ENCODE assay signal across 18 cellular contexts in genomic region chr1:201608635-201609395, GRCh38.
DNase-seq lines count a peak whose midpoint lies in the region; ATAC-seq, FAIRE-seq and TF ChIP-seq lines count a peak whose summit lies in the region.
"Had no signal": no experiment of that assay in that cellular context is flagged by ENCODE, and none has a peak within 500 bp of the region (broad histone marks: within the 10 kb centered on the region; RNA-seq: fewer than 3 reads in every experiment).

No MANE protein-coding gene starts in this region.

- intact Hi-C loops in K562 (cut with micrococcal nuclease), result no loop called here
- intact Hi-C loops in right cardiac atrium (cut with DNase I), result no loop called here
- intact Hi-C loops in sciatic nerve (cut with DNase I), result no loop called here

- peaks cover 3% of the 10 kb centered on the region for H3K9me1 ChIP-seq in K562 (ENCODE audit: control insufficient read depth, insufficient read depth, low read length)

- H3K4me3 ChIP-seq in K562 (no peak overlapping the region), right cardiac atrium (ENCODE audit: low read length) (no peak overlapping the region)
- H3K4me3 ChIP-seq: body of pancreas, dorsolateral prefrontal cortex had no signal

- H3K27ac Mint-ChIP-seq in stimulated activated effector memory CD8-positive, alpha-beta T cell treated with anti-CD3 and anti-CD28 coated beads, Interleukin-12 subunit alpha, Interleukin-12 subunit beta, amount 100 ng/mL, for 72 hours, result no peak overlapping the region
- H3K27ac Mint-ChIP-seq: activated B cell treated with CpG ODN at 0.5 μM for 24 hours, CD14-positive monocyte had no signal

- no TSS peak for BruUV-seq in K562 (replicated peaks; lab: Mats Ljungman, UMichigan)

- POLR2A ChIA-PET in K562 (lab: Yijun Ruan, JAX), result interaction anchor here (0.6 to 3.6 kb wide), 11 partner anchors 10 to 871 kb away, joined by 3 to 18 read pairs (median 4); no protein-coding TSS in a partner anchor

- CTCF ChIA-PET in K562 (lab: Yijun Ruan, JAX; ENCODE audit: low intra/inter-chr PET ratio), result no interaction called here

- ATAC-seq in K562 (peak; percentile 11; the same call in 2 of the 3 replicates), right cardiac atrium (peak; percentile 74 to 76), sciatic nerve (no peak), HG03159 (IDR thresholded peaks at IDR 0.05; ENCODE audit: unreplicated experiment) (no peak)
- peak; percentile 14 for ATAC-seq in stimulated activated effector memory CD8-positive, alpha-beta T cell treated with anti-CD3 and anti-CD28 coated beads, Interleukin-12 subunit alpha, Interleukin-12 subunit beta, amount 100 ng/mL, for 72 hours
- ATAC-seq: body of pancreas; HCT116; stimulated activated naive CD8-positive, alpha-beta T cell treated with anti-CD3 and anti-CD28 coated beads, Interleukin-15, Interleukin-2, amounts not matched to agents 100 U/mL and 50 U/mL, for 24 hours had no signal

- no peaks in the 10 kb centered on the region for H3K79me2 ChIP-seq in K562 (ENCODE audit: control insufficient read depth, insufficient read depth, low read length)

- H3K9me3 Mint-ChIP-seq in stimulated activated effector memory CD8-positive, alpha-beta T cell treated with anti-CD3 and anti-CD28 coated beads, Interleukin-12 subunit alpha, Interleukin-12 subunit beta, amount 100 ng/mL, for 72 hours, result no peaks in the 10 kb centered on the region
- H3K9me3 Mint-ChIP-seq: activated B cell treated with CpG ODN at 0.5 μM for 24 hours, CD14-positive monocyte had no signal

- H3K4me3 Mint-ChIP-seq in stimulated activated effector memory CD8-positive, alpha-beta T cell treated with anti-CD3 and anti-CD28 coated beads, Interleukin-12 subunit alpha, Interleukin-12 subunit beta, amount 100 ng/mL, for 72 hours, result no peak overlapping the region
- H3K4me3 Mint-ChIP-seq: activated B cell treated with CpG ODN at 0.5 μM for 24 hours, CD14-positive monocyte had no signal

- no peak for TF ChIP-seq CTCF in K562 (IDR thresholded peaks at IDR 0.05 in 2 of 3, conservative IDR thresholded peaks at IDR 0.05 in 1 of 3; ENCODE audit: insufficient read depth in 2 of 3, low read depth in 1 of 3, low read length in 3 of 3)

- H3K9me3 ChIP-seq in K562 (replicated peaks; ENCODE audit: control insufficient read depth, insufficient read depth, low read depth, low read length) (no peaks in the 10 kb centered on the region), right cardiac atrium (ENCODE audit: control insufficient read depth, low read length) (no peaks in the 10 kb centered on the region)
- H3K9me3 ChIP-seq: body of pancreas, neutrophil had no signal

- no peaks in the 10 kb centered on the region for H3K36me3 ChIP-seq in K562 (ENCODE audit: control insufficient read depth, insufficient read depth, low read length)
- H3K36me3 ChIP-seq: neutrophil had no signal

- no peak overlapping the region for H2AFZ ChIP-seq in K562 (ENCODE audit: low read depth, low read length)

- no peak for TF ChIP-seq EP300 in K562 (IDR thresholded peaks at IDR 0.05; ENCODE audit: low read length)

- H4K20me1 ChIP-seq in K562 (replicated peaks; ENCODE audit: control insufficient read depth, insufficient read depth, low read length), result no peaks in the 10 kb centered on the region

- no peaks in the 10 kb centered on the region; a peak in 1 of 5 replicates for H3K27me3 ChIP-seq in K562 (ENCODE audit: control insufficient read depth in 2 of 2, insufficient read depth in 2 of 2, low read length in 2 of 2)
- no peaks in the 10 kb centered on the region for H3K27me3 ChIP-seq in right cardiac atrium (ENCODE audit: control insufficient read depth, insufficient read depth)
- H3K27me3 ChIP-seq: body of pancreas, dorsolateral prefrontal cortex, neutrophil had no signal

- no peak overlapping the region for H3K4me2 ChIP-seq in K562 (ENCODE audit: insufficient read depth, low read length)

- WGBS in K562 (ENCODE audit: insufficient coverage, low coverage, missing lambda C conversion rate), result 28% methylated on average over 11 of the region's 11 CpGs
- 49% methylated on average over 11 of the region's 11 CpGs for WGBS in right cardiac atrium

- DNase-seq in LHCN-M2 (ENCODE audit: low read depth), result peak; percentile 26
- DNase-seq in K562 (ENCODE audit: extremely low read depth in 1 of 4, low spot score in 3 of 4), result no peak
- peak; percentile 71 to 87 (median 81) for DNase-seq in right cardiac atrium
- DNase-seq in stimulated activated effector memory CD8-positive, alpha-beta T cell treated with anti-CD3 and anti-CD28 coated beads, Interleukin-12 subunit alpha, Interleukin-12 subunit beta, amount 100 ng/mL, for 72 hours (ENCODE audit: low spot score in 2 of 2), result no peak
- no peak for DNase-seq in SIG-M5 treated with dmso at 0.1 percent for 504 hours (lab: John Stamatoyannopoulos, UW; ENCODE audit: unreplicated experiment)
- no peak for DNase-seq in sciatic nerve (ENCODE audit: low spot score)
- DNase-seq: activated B cell treated with CpG ODN at 0.5 μM for 24 hours; body of pancreas; DMS79; KBM-7; NCI-H146; small intestine; stimulated activated naive CD8-positive, alpha-beta T cell treated with anti-CD3 and anti-CD28 coated beads, Interleukin-15, Interleukin-2, amounts not matched to agents 100 U/mL and 50 U/mL, for 24 hours had no signal

- TF ChIP-seq POLR2A in K562 (conservative IDR thresholded peaks at IDR 0.05), result no peak

- H3K4me1 Mint-ChIP-seq in stimulated activated effector memory CD8-positive, alpha-beta T cell treated with anti-CD3 and anti-CD28 coated beads, Interleukin-12 subunit alpha, Interleukin-12 subunit beta, amount 100 ng/mL, for 72 hours, result no peaks in the 10 kb centered on the region
- H3K4me1 Mint-ChIP-seq: activated B cell treated with CpG ODN at 0.5 μM for 24 hours had no signal

- peak overlapping the region in 1 of 2 experiments; percentile 47; a peak in 1 of 4 replicates for H3K9ac ChIP-seq in K562 (ENCODE audit: insufficient read depth in 1 of 2, low read depth in 2 of 2, low read length in 2 of 2)

- in situ Hi-C loops in K562 (cut with MboI), result no loop called here

- no peak for TF ChIP-seq RAD21 in K562 (CRISPR knock-in tag; conservative IDR thresholded peaks at IDR 0.05 in 1 of 2, IDR thresholded peaks at IDR 0.05 in 1 of 2)

- H3K27ac ChIP-seq in K562 (ENCODE audit: extremely low read depth, low read depth, low read length), result no peak overlapping the region
- no peak overlapping the region for H3K27ac ChIP-seq in right cardiac atrium (ENCODE audit: low read length)
- H3K27ac ChIP-seq: body of pancreas, neutrophil had no signal

- no peak for FAIRE-seq in K562 (lab: Jason Lieb, UNC)
- FAIRE-seq: small intestine had no signal

- no peaks in the 10 kb centered on the region for H3K36me3 Mint-ChIP-seq in stimulated activated effector memory CD8-positive, alpha-beta T cell treated with anti-CD3 and anti-CD28 coated beads, Interleukin-12 subunit alpha, Interleukin-12 subunit beta, amount 100 ng/mL, for 72 hours
- H3K36me3 Mint-ChIP-seq: CD14-positive monocyte had no signal

- peaks cover 0 to 6% of the 10 kb centered on the region in 2 experiments; a peak in 1 of 5 replicates for H3K4me1 ChIP-seq in K562 (replicated peaks in 1 of 2; ENCODE audit: control insufficient read depth in 2 of 2, insufficient read depth in 2 of 2, low read length in 2 of 2)
- peaks cover 24% of the 10 kb centered on the region for H3K4me1 ChIP-seq in right cardiac atrium (ENCODE audit: control insufficient read depth, insufficient read depth, low read length)
- H3K4me1 ChIP-seq: body of pancreas had no signal

TF ChIP-seq in K562, 482 proteins besides CTCF, POLR2A, EP300 and RAD21 (continues in another document):
- no peak for TF ChIP-seq PATZ1 (CRISPR knock-in tag; IDR thresholded peaks at IDR 0.05; ENCODE audit: borderline replicate concordance)
- TF ChIP-seq ZBTB12 (CRISPR knock-in tag; IDR thresholded peaks at IDR 0.05), result no peak
- no peak for TF ChIP-seq BRF2 (IDR thresholded peaks at IDR 0.05; ENCODE audit: borderline replicate concordance, insufficient read depth, insufficient read length)
- no peak for TF ChIP-seq BRD4 (IDR thresholded peaks at IDR 0.05)
- TF ChIP-seq NCOA1 (IDR thresholded peaks at IDR 0.05; ENCODE audit: low read depth), result no peak
- no peak for TF ChIP-seq PHF21A (IDR thresholded peaks at IDR 0.05; ENCODE audit: borderline replicate concordance, low read depth)
- TF ChIP-seq NUFIP1 (IDR thresholded peaks at IDR 0.05; ENCODE audit: partially characterized antibody), result no peak

Comparison
In these comparisons a context has a peak if more than half of its experiments do, and no peak if none do; other contexts are left out.
1. DNase-seq: peak in LHCN-M2 (single experiment) and right cardiac atrium (3 of 3); none in K562 (0 of 4), stimulated activated effector memory CD8-positive, alpha-beta T cell treated with anti-CD3 and anti-CD28 coated beads, Interleukin-12 subunit alpha, Interleukin-12 subunit beta, amount 100 ng/mL, for 72 hours (0 of 2), SIG-M5 treated with dmso at 0.1 percent for 504 hours (single experiment) and sciatic nerve (single experiment).
2. ATAC-seq: peak in K562 (single experiment), right cardiac atrium (2 of 2) and stimulated activated effector memory CD8-positive, alpha-beta T cell treated with anti-CD3 and anti-CD28 coated beads, Interleukin-12 subunit alpha, Interleukin-12 subunit beta, amount 100 ng/mL, for 72 hours (single experiment); none in sciatic nerve (single experiment) and HG03159 (single experiment).